13 cellular contexts compared by ENCODE assay signal in the genomic region with DNA sequence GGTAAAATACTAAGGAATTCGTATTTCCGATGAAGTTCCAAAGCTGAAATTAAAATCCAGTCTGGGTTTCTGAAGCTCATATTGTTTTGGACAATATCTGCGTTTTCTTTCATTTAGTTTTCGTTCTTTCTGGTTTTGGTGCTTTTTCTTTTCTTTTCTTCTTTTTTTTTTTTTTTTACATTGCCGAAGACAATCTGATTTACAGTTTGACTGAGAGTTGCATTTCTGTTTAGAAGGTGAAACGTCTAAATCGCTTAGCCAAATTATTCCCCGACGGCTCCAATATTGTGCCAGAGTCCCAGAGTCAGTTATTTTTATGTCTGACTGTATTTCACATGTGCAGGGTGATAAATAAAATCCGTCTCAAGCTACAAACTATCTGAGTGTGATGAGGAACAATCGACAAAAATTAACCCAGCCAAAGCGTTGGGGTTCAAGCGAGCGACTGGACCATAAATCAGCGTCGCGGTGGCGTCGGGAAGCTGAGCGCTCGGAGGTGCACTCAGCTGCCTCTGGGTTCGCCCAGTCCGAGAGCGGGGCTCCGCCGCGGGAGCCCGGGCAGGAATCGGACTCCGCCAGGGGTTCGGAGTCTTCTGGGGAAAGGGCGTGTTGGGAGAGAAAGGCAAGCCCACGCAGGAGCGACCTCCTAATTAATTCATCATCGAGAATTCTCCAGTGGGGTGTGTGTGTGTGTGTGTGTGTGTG. TPM values are rescaled to one million over a fixed set of nuclear protein-coding genes. Genes with fewer than 3 reads are reported as not detected.
DNase-seq lines count a peak whose midpoint lies in the region; ATAC-seq and TF ChIP-seq lines count a peak whose summit lies in the region.
"Had no signal": no experiment of that assay in that cellular context is flagged by ENCODE, and none has a peak within 500 bp of the region (broad histone marks: within the 10 kb centered on the region; RNA-seq: fewer than 3 reads in every experiment).

No MANE protein-coding gene starts in this region.

- TF ChIP-seq CTCF in sigmoid colon (IDR thresholded peaks at IDR 0.05), result no peak

- H3K4me1 Mint-ChIP-seq in T-helper 1 cell treated with Interleukin-12 subunit alpha and Interleukin-12 subunit beta and Interleukin-4 antibody, amounts not matched to agents 30 μg/mL and 1 μg/mL, for 36 hours (ENCODE audit: low read depth), result peaks cover 2% of the 10 kb centered on the region
- H3K4me1 Mint-ChIP-seq in stimulated activated naive B cell treated with anti-CD40 and anti-IgM and Interleukin-4, amounts not matched to agents 10 μg/mL and 1 μg/mL and 100 μg/mL, for 72 hours, result peaks cover 11 to 25% of the 10 kb centered on the region in 2 donors

- peaks cover 81% of the 10 kb centered on the region for H3K27me3 Mint-ChIP-seq in T-helper 1 cell treated with Interleukin-12 subunit alpha and Interleukin-12 subunit beta and Interleukin-4 antibody, amounts not matched to agents 30 μg/mL and 1 μg/mL, for 36 hours (ENCODE audit: low read depth)
- peaks cover 68 to 86% of the 10 kb centered on the region in 2 donors for H3K27me3 Mint-ChIP-seq in stimulated activated naive B cell treated with anti-CD40 and anti-IgM and Interleukin-4, amounts not matched to agents 10 μg/mL and 1 μg/mL and 100 μg/mL, for 72 hours

- no peak overlapping the region for H3K9ac ChIP-seq in iPS-15b (ENCODE audit: low read depth, low read length)

- H3K36me3 Mint-ChIP-seq in T-helper 1 cell treated with Interleukin-12 subunit alpha and Interleukin-12 subunit beta and Interleukin-4 antibody, amounts not matched to agents 30 μg/mL and 1 μg/mL, for 36 hours (ENCODE audit: low read depth), result peaks cover 3% of the 10 kb centered on the region
- H3K36me3 Mint-ChIP-seq in stimulated activated naive B cell treated with anti-CD40 and anti-IgM and Interleukin-4, amounts not matched to agents 10 μg/mL and 1 μg/mL and 100 μg/mL, for 72 hours, result peaks cover 0 to 5% of the 10 kb centered on the region in 2 donors

- intact Hi-C loops in sigmoid colon (cut with DNase I), result no loop called here

- TF ChIP-seq POLR2A in sigmoid colon (IDR thresholded peaks at IDR 0.05), result no peak

- peak overlapping the region; percentile 22 for H3K27ac Mint-ChIP-seq in T-helper 1 cell treated with Interleukin-12 subunit alpha and Interleukin-12 subunit beta and Interleukin-4 antibody, amounts not matched to agents 30 μg/mL and 1 μg/mL, for 36 hours
- H3K27ac Mint-ChIP-seq in stimulated activated naive B cell treated with anti-CD40 and anti-IgM and Interleukin-4, amounts not matched to agents 10 μg/mL and 1 μg/mL and 100 μg/mL, for 72 hours, result peak overlapping the region; percentile 90

- H3K4me3 ChIP-seq in iPS-15b (ENCODE audit: low read depth, low read length) (peak overlapping the region; percentile 63), sigmoid colon (no peak overlapping the region)
- H3K4me3 ChIP-seq: GM12878, uterus had no signal

- H3K27ac ChIP-seq in sigmoid colon, result no peak overlapping the region
- H3K27ac ChIP-seq: uterus had no signal

- H3K4me1 ChIP-seq in iPS-15b (ENCODE audit: control insufficient read depth, insufficient read depth, low read length) (no peaks in the 10 kb centered on the region), sigmoid colon (peaks cover 0 to 19% (median 19%) of the 10 kb centered on the region in 4 donors)

- peaks cover 14% of the 10 kb centered on the region for H3K9me3 Mint-ChIP-seq in T-helper 1 cell treated with Interleukin-12 subunit alpha and Interleukin-12 subunit beta and Interleukin-4 antibody, amounts not matched to agents 30 μg/mL and 1 μg/mL, for 36 hours
- H3K9me3 Mint-ChIP-seq in stimulated activated naive B cell treated with anti-CD40 and anti-IgM and Interleukin-4, amounts not matched to agents 10 μg/mL and 1 μg/mL and 100 μg/mL, for 72 hours, result peaks cover 0 to 5% of the 10 kb centered on the region in 2 donors

- H3K27me3 ChIP-seq in iPS-15b (ENCODE audit: control insufficient read depth, insufficient read depth, low read length) (peaks cover 99% of the 10 kb centered on the region), sigmoid colon (peaks cover 62 to 100% (median 92%) of the 10 kb centered on the region in 3 donors)

- WGBS in sigmoid colon, 2 donors, result 12 to 34% methylated on average over 35 of the region's 35 CpGs

- no peaks in the 10 kb centered on the region for H3K36me3 ChIP-seq in iPS-15b (ENCODE audit: control insufficient read depth, insufficient read depth, low read length)
- H3K36me3 ChIP-seq in sigmoid colon, result no peaks in the 10 kb centered on the region
- H3K36me3 ChIP-seq: uterus had no signal

- no peak for ATAC-seq in stimulated activated naive B cell treated with anti-CD40 and anti-IgM and Interleukin-4, amounts not matched to agents 10 μg/mL and 1 μg/mL and 100 μg/mL, for 72 hours (replicated peaks)
- no peak for ATAC-seq in HG03565 (IDR thresholded peaks at IDR 0.05; ENCODE audit: unreplicated experiment)

- H3K9me3 ChIP-seq in iPS-15b (ENCODE audit: control insufficient read depth, insufficient read depth, low read length), result no peaks in the 10 kb centered on the region
- no peaks in the 10 kb centered on the region for H3K9me3 ChIP-seq in sigmoid colon
- H3K9me3 ChIP-seq: uterus had no signal

- no peak overlapping the region for H3K4me3 Mint-ChIP-seq in T-helper 1 cell treated with Interleukin-12 subunit alpha and Interleukin-12 subunit beta and Interleukin-4 antibody, amounts not matched to agents 30 μg/mL and 1 μg/mL, for 36 hours
- peak overlapping the region; percentile 21 to 49 for H3K4me3 Mint-ChIP-seq in stimulated activated naive B cell treated with anti-CD40 and anti-IgM and Interleukin-4, amounts not matched to agents 10 μg/mL and 1 μg/mL and 100 μg/mL, for 72 hours

- TF ChIP-seq EP300 in sigmoid colon (IDR thresholded peaks at IDR 0.05), result no peak

- DNase-seq in T-helper 1 cell, result no peak
- DNase-seq in astrocyte of the hippocampus (ENCODE audit: low read depth, low spot score), result peak; percentile 10
- no peak for DNase-seq in stimulated activated naive B cell treated with anti-CD40 and anti-IgM and Interleukin-4, amounts not matched to agents 10 μg/mL and 1 μg/mL and 100 μg/mL, for 72 hours
- DNase-seq in NCI-H1694 treated with DMSO at 0.1 percent for 48 hours (lab: John Stamatoyannopoulos, UW), result no peak
- DNase-seq in sigmoid colon, result no peak
- DNase-seq: amniotic stem cell, hypothalamus, NCI-H1048, uterus had no signal

RNA-seq across cellular contexts. Expression of a gene that starts 8.2 kb away (rescaled TPM):
- total RNA-seq in sigmoid colon, result 1 to 10 TPM in 2 of 4 donors, under 1 TPM in 2; 0.27 to 4.6 (median 1.5) TPM
- polyA plus RNA-seq in sigmoid colon, result 1 to 10 TPM in 1 of 3 donors, under 1 TPM in 2; under 0.01 to 1.2 (median 0.32) TPM
